Comparison of ENCODE assay signal across 8 cellular contexts in genomic region chr11:62880803-62881578, GRCh38. TPM values are rescaled to one million over a fixed set of nuclear protein-coding genes. Genes with fewer than 3 reads are reported as not detected.
DNase-seq lines count a peak whose midpoint lies in the region; ATAC-seq and TF ChIP-seq lines count a peak whose summit lies in the region.

TSS of gene SLC3A2 (plus strand) at chr11:62880896. CDS start at chr11:62881024, 128 bp downstream.

- H3K4me3 ChIP-seq in A673 (ENCODE audit: low read depth, low read length, poor library complexity, severe bottlenecking) (peak within 1 kb of the TSS; percentile 72), spleen (peak within 1 kb of the TSS; percentile 80 to 100 (median 90))

- peak within 1 kb of the TSS; percentile 98 for H3K27ac ChIP-seq in A673 (ENCODE audit: low read depth, low read length, poor library complexity, severe bottlenecking)
- peak within 1 kb of the TSS; percentile 92 for H3K27ac ChIP-seq in VCaP
- peak within 1 kb of the TSS; percentile 96 to 100 (median 98) for H3K27ac ChIP-seq in spleen

- H3K36me3 ChIP-seq in A673 (ENCODE audit: insufficient read depth, low read length, poor library complexity, severe bottlenecking) = peaks cover 56% of the 10 kb centered on the region
- H3K36me3 ChIP-seq in spleen = peaks cover 5 to 38% (median 36%) of the 10 kb centered on the region in 6 donors

- TF ChIP-seq CTCF in A673 (conservative IDR thresholded peaks at IDR 0.05; ENCODE audit: low read depth, low read length) (peak; percentile 92), VCaP (conservative IDR thresholded peaks at IDR 0.05) (peak; percentile 83), spleen (IDR thresholded peaks at IDR 0.05 in 8 of 11, conservative IDR thresholded peaks at IDR 0.05 in 3 of 11) (peak; percentile 45 to 90 (median 75))

- peaks cover 46% of the 10 kb centered on the region for H3K4me1 ChIP-seq in A673 (ENCODE audit: insufficient read depth, low read length, poor library complexity, severe bottlenecking)
- H3K4me1 ChIP-seq in spleen = peaks cover 22 to 61% (median 53%) of the 10 kb centered on the region in 6 donors

- ATAC-seq in GM18511 (IDR thresholded peaks at IDR 0.05; ENCODE audit: unreplicated experiment) = peak; percentile 80
- peak; percentile 69 for ATAC-seq in HG03025 (IDR thresholded peaks at IDR 0.05; ENCODE audit: low FRiP score, unreplicated experiment)

- H3K9me3 ChIP-seq in A673 (ENCODE audit: low read depth, low read length, poor library complexity, severe bottlenecking) = no peaks in the 10 kb centered on the region
- H3K9me3 ChIP-seq in spleen = no peaks in the 10 kb centered on the region

- CTCF ChIA-PET in A673 (lab: Charles Lee) = interaction anchor here (0.6 to 1.2 kb wide), 4 partner anchors 19 to 201 kb away, joined by 3 to 14 read pairs (median 4); partner anchors contain the start of gene ZBTB3

- no peaks in the 10 kb centered on the region for H3K27me3 ChIP-seq in A673 (replicated peaks; ENCODE audit: insufficient read depth, low read depth, low read length, poor library complexity)
- H3K27me3 ChIP-seq in spleen (replicated peaks in 1 of 7) = no peaks in the 10 kb centered on the region

- POLR2A ChIA-PET in A673 (lab: Charles Lee; ENCODE audit: low non-redundant PET) = interaction anchor here (0.5 to 1.6 kb wide), 7 partner anchors 9 to 289 kb away, joined by 3 to 13 read pairs (median 6); no protein-coding TSS in a partner anchor

- intact Hi-C loops in A673 (cut with micrococcal nuclease; ENCODE audit: unreplicated experiment) = loop anchor here (1.0 to 5.0 kb wide), 2 partner anchors 40 to 94 kb away; partner anchors contain the start of gene TMEM179B
- intact Hi-C loops in spleen (cut with DNase I; ENCODE audit: low total_unique reads) = no loop called here

- TSS peak; percentile 90 for BruUV-seq in A673 (replicated peaks; lab: Mats Ljungman, UMichigan)

- DNase-seq in A673 (ENCODE audit: low spot score) (peak; percentile 94), NCI-H2107 treated with DMSO at 0.1 percent for 48 hours (lab: John Stamatoyannopoulos, UW; ENCODE audit: unreplicated experiment) (peak; percentile 85), T47D (ENCODE audit: low read depth in 1 of 2, low spot score in 1 of 2) (peak; percentile 84 to 95), iPS-NIHi7 (ENCODE audit: extremely low spot score) (peak; percentile 91), spleen (peak; percentile 97)

- 0 to 1% (median 0%) methylated on average over 42 to 69 of the region's 69 CpGs for WGBS in spleen, 5 donors

- in situ Hi-C loops in T47D (cut with HindIII; ENCODE audit: low pct_unique_long_range_greater_than_20kb, low sequenced_read_pairs) = no loop called here

- TF ChIP-seq POLR2A in spleen (IDR thresholded peaks at IDR 0.05) = peak; percentile 78 to 97 (median 94)

RNA-seq across cellular contexts. Expression of gene SLC3A2, which starts in this region (rescaled TPM):
- total RNA-seq in A673 (2021) (480 and 511 TPM in 2 replicates), spleen (100 to 1,000 TPM; 102 to 138 (median 114) TPM)
- polyA plus RNA-seq in spleen = 10 to 100 TPM; 48.7 to 58.4 (median 52.8) TPM

Comparison
In these comparisons a context has a peak if more than half of its experiments do, and no peak if none do; other contexts are left out.
1. Peak in every context shown above with its lines: DNase-seq, ATAC-seq, H3K4me3 ChIP-seq and H3K27ac ChIP-seq.